Comparison of ENCODE assay signal across 8 cellular contexts in the genomic region with DNA sequence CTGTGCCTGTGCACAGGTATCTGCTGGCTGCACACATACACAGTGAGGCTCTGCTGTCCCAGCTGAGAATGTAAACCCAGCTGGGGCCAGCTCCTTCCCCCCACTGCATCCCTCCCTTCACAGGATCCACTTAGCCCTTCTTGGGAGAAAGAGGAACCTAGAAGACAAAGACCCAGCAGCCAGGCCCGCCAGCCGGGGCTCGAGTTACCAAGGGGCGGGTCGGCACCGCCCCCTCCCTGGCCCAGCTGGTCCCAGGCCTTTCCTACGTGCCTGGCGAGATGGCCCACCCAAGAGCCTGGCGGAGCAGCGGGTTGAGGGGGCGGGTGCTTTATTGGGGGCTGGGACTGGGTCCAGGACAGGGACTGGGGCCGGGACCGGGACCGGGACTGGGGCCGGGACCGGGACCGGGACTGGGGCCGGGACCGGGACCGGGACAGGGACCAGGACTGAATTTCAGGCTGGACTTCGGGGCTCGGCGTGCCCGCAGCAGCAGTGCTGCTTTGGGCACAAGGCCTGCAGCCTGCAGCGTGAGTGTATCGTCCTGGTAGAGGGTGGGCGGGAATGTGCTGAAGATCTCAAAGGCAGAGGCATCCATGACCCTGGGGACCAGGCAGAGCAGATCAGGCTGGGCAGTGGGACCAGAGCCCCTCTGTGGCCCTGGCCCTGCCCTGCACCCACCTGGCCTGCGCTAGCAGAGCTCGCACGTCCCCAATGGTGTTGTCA. TPM values are rescaled to one million over a fixed set of nuclear protein-coding genes. Genes with fewer than 3 reads are reported as not detected.
DNase-seq lines count a peak whose midpoint lies in the region; FAIRE-seq and TF ChIP-seq lines count a peak whose summit lies in the region.

No MANE protein-coding gene starts in this region.

- no peak overlapping the region for H2BK120ac ChIP-seq in H1 (replicated peaks; ENCODE audit: low read depth, low read length)

- no peak for TF ChIP-seq RAD21 in H1 (IDR thresholded peaks at IDR 0.05 in 1 of 2, conservative IDR thresholded peaks at IDR 0.05 in 1 of 2; ENCODE audit: low read depth in 2 of 2, low read length in 2 of 2)

- H3K79me1 ChIP-seq in H1 (ENCODE audit: low read depth, low read length): no peaks in the 10 kb centered on the region

- H3K4me1 ChIP-seq in NT2/D1 (ENCODE audit: insufficient read depth, insufficient read length) (peaks cover 39% of the 10 kb centered on the region), H1 (replicated peaks in 1 of 4; ENCODE audit: control insufficient read depth in 3 of 4, insufficient read depth in 4 of 4, low read length in 3 of 4) (peaks cover 8 to 37% (median 22%) of the 10 kb centered on the region in 4 experiments), ovary (ENCODE audit: insufficient read depth) (peaks cover 6% of the 10 kb centered on the region)

- H3K14ac ChIP-seq in H1 (ENCODE audit: insufficient read length): no peak overlapping the region

- peak overlapping the region; percentile 92 for H4K91ac ChIP-seq in H1 (replicated peaks; ENCODE audit: insufficient read length, low read length)

- peak overlapping the region; percentile 94; the same call in 1 of the 2 replicates for H2BK12ac ChIP-seq in H1 (ENCODE audit: low read depth, low read length)

- H3K23me2 ChIP-seq in H1 (ENCODE audit: low read depth, low read length): peaks cover 9% of the 10 kb centered on the region; the same call in 1 of the 2 replicates

- DNase-seq in GDM1 (lab: John Stamatoyannopoulos, UW) (peak; percentile 23), NT2/D1 (ENCODE audit: low read depth, low spot score) (peak; percentile 63), H1 (ENCODE audit: low read depth in 1 of 2, low spot score in 2 of 2) (peak; percentile 53 to 87), ovary (peak in 4 of 5 donors; percentile 55 to 72 (median 68)), DMS79 treated with DMSO at 0.1 percent for 48 hours (lab: John Stamatoyannopoulos, UW) (no peak), WERI-Rb-1 (no peak), SHP77 treated with DMSO at 0.1 percent for 48 hours (lab: John Stamatoyannopoulos, UW) (no peak), hippocampal formation (lab: John Stamatoyannopoulos, UW) (no peak)

- peak overlapping the region; percentile 41 for H4K5ac ChIP-seq in H1 (ENCODE audit: insufficient read length, low read depth, low read length)

- H3K4ac ChIP-seq in H1 (replicated peaks; ENCODE audit: insufficient read length, low read depth, low read length): peak overlapping the region; percentile 73

- peak overlapping the region; percentile 60 to 61 for H3K4me2 ChIP-seq in H1 (ENCODE audit: insufficient read depth in 1 of 2, low read depth in 2 of 2, low read length in 2 of 2)

- FAIRE-seq in H1 (lab: Jason Lieb, UNC): no peak

- H3K79me2 ChIP-seq in H1 (ENCODE audit: control insufficient read depth in 1 of 2, insufficient read depth in 2 of 2, low read length in 2 of 2): peaks cover 0 to 5% of the 10 kb centered on the region in 2 experiments; a peak in 1 of 4 replicates

- H3K23ac ChIP-seq in H1 (ENCODE audit: insufficient read length): no peak overlapping the region

- H3K18ac ChIP-seq in H1 (ENCODE audit: extremely low read depth, low read length): peak overlapping the region; percentile 96

- TF ChIP-seq POLR2A in H1 (IDR thresholded peaks at IDR 0.05; ENCODE audit: control extremely low read depth in 1 of 2, low read depth in 2 of 2, low read length in 2 of 2) (no peak), ovary (IDR thresholded peaks at IDR 0.05) (no peak)

- H3K36me3 ChIP-seq in NT2/D1 (ENCODE audit: insufficient read depth, insufficient read length, low read length): peaks cover 49% of the 10 kb centered on the region
- peaks cover 7 to 11% (median 9%) of the 10 kb centered on the region in 4 experiments for H3K36me3 ChIP-seq in H1 (ENCODE audit: control insufficient read depth in 2 of 4, insufficient read depth in 4 of 4, low read length in 3 of 4)
- H3K36me3 ChIP-seq in ovary: no peaks in the 10 kb centered on the region
- H3K36me3 ChIP-seq in WERI-Rb-1: peaks cover 30% of the 10 kb centered on the region

- POLR2A ChIA-PET in H1 (lab: Charles Lee; ENCODE audit: partially characterized antibody): interaction anchor here (0.7 to 4.0 kb wide), 9 partner anchors 8 to 219 kb away, joined by 3 to 27 read pairs (median 4); a partner anchor contains a TSS

- H4K20me1 ChIP-seq in H1 (replicated peaks in 1 of 2; ENCODE audit: control insufficient read depth in 1 of 2, insufficient read depth in 2 of 2, low read length in 2 of 2): peaks cover 6 to 19% of the 10 kb centered on the region in 2 experiments

- H3K27me3 ChIP-seq in NT2/D1 (ENCODE audit: insufficient read depth, insufficient read length) (no peaks in the 10 kb centered on the region), H1 (replicated peaks in 1 of 4; ENCODE audit: control insufficient read depth in 3 of 4, extremely low read depth in 1 of 4, insufficient read depth in 3 of 4, low read length in 3 of 4) (no peaks in the 10 kb centered on the region), ovary (no peaks in the 10 kb centered on the region), WERI-Rb-1 (ENCODE audit: insufficient read depth, low read depth, severe bottlenecking) (no peaks in the 10 kb centered on the region)

- no peaks in the 10 kb centered on the region for H3K9me3 ChIP-seq in NT2/D1 (ENCODE audit: insufficient read depth, low read length)
- H3K9me3 ChIP-seq in H1 (ENCODE audit: insufficient read depth in 2 of 2, low read depth in 1 of 2, low read length in 1 of 2): no peaks in the 10 kb centered on the region
- no peaks in the 10 kb centered on the region for H3K9me3 ChIP-seq in ovary
- H3K9me3 ChIP-seq in WERI-Rb-1 (ENCODE audit: severe bottlenecking): no peaks in the 10 kb centered on the region

- peak overlapping the region; percentile 91; the same call in 1 of the 2 replicates for H2BK5ac ChIP-seq in H1 (ENCODE audit: low read depth, low read length)

- H4K8ac ChIP-seq in H1 (ENCODE audit: extremely low read depth, insufficient read depth, low read length): peak overlapping the region; percentile 25

- no peak overlapping the region for H2AFZ ChIP-seq in H1 (ENCODE audit: low read length)

- H2AK5ac ChIP-seq in H1 (ENCODE audit: low read depth, low read length): peak overlapping the region; percentile 42; the same call in 1 of the 2 replicates

- TF ChIP-seq CTCF in H1 (IDR thresholded peaks at IDR 0.05; ENCODE audit: control extremely low read depth in 1 of 3, insufficient read depth in 1 of 3, low read depth in 1 of 3, low read length in 3 of 3): 0 out of 4 replicates have a peak, but pooled peaks of 1 of the 3 experiments have one; percentile 2
- no peak for TF ChIP-seq CTCF in ovary (IDR thresholded peaks at IDR 0.05)
- TF ChIP-seq CTCF in WERI-Rb-1 (IDR thresholded peaks at IDR 0.05; ENCODE audit: low read depth, low read length): no peak

- peak overlapping the region; percentile 81; the same call in 1 of the 2 replicates for H2BK15ac ChIP-seq in H1 (ENCODE audit: low read length)

- H3K56ac ChIP-seq in H1 (replicated peaks; ENCODE audit: insufficient read length, low read depth, low read length): no peak overlapping the region

- no peak for TF ChIP-seq EP300 in H1 (IDR thresholded peaks at IDR 0.05; ENCODE audit: borderline replicate concordance in 1 of 2, low read depth in 2 of 2, low read length in 2 of 2)
- no peak for TF ChIP-seq EP300 in ovary (IDR thresholded peaks at IDR 0.05)

- H3K27ac ChIP-seq in H1 (ENCODE audit: low read depth, low read length): peak overlapping the region; percentile 64; the same call in 1 of the 2 replicates
- peak overlapping the region in 1 of 2 donors; percentile 58 for H3K27ac ChIP-seq in ovary
- H3K27ac ChIP-seq in WERI-Rb-1: no peak overlapping the region

- WGBS in H1 (ENCODE audit: extremely low coverage in 1 of 2, insufficient coverage in 1 of 2, insufficient read length in 1 of 2, insufficient replicate concordance in 2 of 2, low coverage in 1 of 2, low lambda C conversion rate in 2 of 2, missing lambda C conversion rate in 1 of 2), 2 experiments: 29% methylated on average over 18 of the region's 30 CpGs; no CpG with 5 or more reads in 1 of the 2 experiments
- 24 to 43% (median 34%) methylated on average over 26 to 30 of the region's 30 CpGs for WGBS in ovary, 3 donors

- intact Hi-C loops in ovary (cut with DNase I): no loop called here

- CTCF ChIA-PET in H1 (lab: Charles Lee; ENCODE audit: partially characterized antibody): interaction anchor here (0.8 to 39.7 kb wide), 9 partner anchors 34 to 189 kb away, joined by 3 to 1530 read pairs (median 4); a partner anchor contains a TSS

- peak overlapping the region; percentile 82; the same call in 1 of the 2 replicates for H2BK20ac ChIP-seq in H1 (ENCODE audit: low read length)

- H3K9ac ChIP-seq in NT2/D1 (ENCODE audit: insufficient read length, low read depth): peak overlapping the region; percentile 57
- peak overlapping the region in 3 of 4 experiments; percentile 19 to 39 (median 29); a peak in 4 of 7 replicates for H3K9ac ChIP-seq in H1 (replicated peaks in 1 of 4; ENCODE audit: extremely low read depth in 1 of 4, low read depth in 3 of 4, low read length in 3 of 4)

- H3K4me3 ChIP-seq in NT2/D1 (ENCODE audit: insufficient read length, low read depth) (no peak overlapping the region), H1 (ENCODE audit: extremely low read depth in 1 of 4, insufficient read depth in 2 of 4, low read depth in 3 of 4, low read length in 4 of 4) (peak overlapping the region in 2 of 4 experiments; percentile 26 to 47; a peak in 5 of 8 replicates), ovary (no peak overlapping the region), WERI-Rb-1 (ENCODE audit: low read depth, low read length) (no peak overlapping the region)

RNA-seq across cellular contexts. Expression of a gene that starts 2.2 kb away (rescaled TPM):
- total RNA-seq in H1 (2021; fragmentation: NEBNext Ultra II Directional; extraction: Animal tissue kit (Norgen Biotek cat#: 25700)): 77.8 and 84.4 TPM in 2 replicates
- 107 and 120 TPM in 2 replicates for polyA plus RNA-seq in H1 (2011; rRNA removed)
- polyA plus RNA-seq in H1 (2011; cell fraction: cytosol; rRNA removed): 40.4 TPM
- 52.7 TPM for polyA plus RNA-seq in H1 (2011; cell fraction: nucleus; rRNA removed)
- 105 to 143 TPM (median 123 TPM) in 4 replicates for polyA plus RNA-seq in H1 (2012, experiment 1 of 2)
- polyA plus RNA-seq in H1 (2012, experiment 2 of 2): 118 TPM
- polyA plus RNA-seq in H1 (2013, experiment 1 of 2): 78.7 TPM
- polyA plus RNA-seq in H1 (2013, experiment 2 of 2): 82.7 TPM
- 49.1 and 61.0 TPM in 2 replicates for polyA minus RNA-seq in H1 (2011; rRNA and poly(A)+ RNA removed)
- 55.9 TPM for polyA minus RNA-seq in H1 (2011; cell fraction: cytosol; rRNA and poly(A)+ RNA removed)
- polyA minus RNA-seq in H1 (2011; cell fraction: nucleus; rRNA and poly(A)+ RNA removed): 46.7 TPM
- total RNA-seq in ovary: 100 to 1,000 TPM in 1 of 7 donors, 10 to 100 TPM in 6; 18.6 to 117 (median 58.3) TPM
- 100 to 1,000 TPM in 1 of 2 donors, 10 to 100 TPM in 1; 57.8 to 242 TPM for polyA plus RNA-seq in ovary

RNA-seq across cellular contexts. Expression of a gene that starts 24.3 kb away (rescaled TPM):
- total RNA-seq in H1 (2021; fragmentation: NEBNext Ultra II Directional; extraction: Animal tissue kit (Norgen Biotek cat#: 25700)): 6.1 and 6.3 TPM in 2 replicates
- polyA plus RNA-seq in H1 (2011; rRNA removed) (10.4 and 14.8 TPM in 2 replicates), ovary (10 to 100 TPM in 1 of 2 donors, 1 to 10 TPM in 1; 3.6 to 25.1 TPM)
- polyA plus RNA-seq in H1 (2011; cell fraction: cytosol; rRNA removed): 15.3 TPM
- 42.2 TPM for polyA plus RNA-seq in H1 (2011; cell fraction: nucleus; rRNA removed)
- polyA plus RNA-seq in H1 (2012, experiment 1 of 2): 9.8 to 12.4 TPM (median 11.7 TPM) in 4 replicates
- 10.1 TPM for polyA plus RNA-seq in H1 (2012, experiment 2 of 2)
- polyA plus RNA-seq in H1 (2013, experiment 1 of 2): 6.9 TPM
- 6.1 TPM for polyA plus RNA-seq in H1 (2013, experiment 2 of 2)
- polyA minus RNA-seq in H1 (2011; rRNA and poly(A)+ RNA removed): 7.2 and 7.3 TPM in 2 replicates
- 4.2 TPM for polyA minus RNA-seq in H1 (2011; cell fraction: cytosol; rRNA and poly(A)+ RNA removed)
- 14.1 TPM for polyA minus RNA-seq in H1 (2011; cell fraction: nucleus; rRNA and poly(A)+ RNA removed)
- total RNA-seq in ovary: 10 to 100 TPM; 17.3 to 37.0 (median 28.8) TPM

RNA-seq across cellular contexts. Expression of a gene that starts 35.6 kb away (rescaled TPM):
- total RNA-seq in H1 (2021; fragmentation: NEBNext Ultra II Directional; extraction: Animal tissue kit (Norgen Biotek cat#: 25700)): 2.4 TPM in 1 of 2 replicates, not detected in the other
- polyA plus RNA-seq in H1 (2011; rRNA removed) (2.7 and 3.1 TPM in 2 replicates), ovary (10 to 100 TPM in 1 of 2 donors, 1 to 10 TPM in 1; 7.1 to 45.5 TPM)
- 3.6 TPM for polyA plus RNA-seq in H1 (2011; cell fraction: cytosol; rRNA removed)
- polyA plus RNA-seq in H1 (2011; cell fraction: nucleus; rRNA removed): 2.0 TPM
- polyA plus RNA-seq in H1 (2012, experiment 1 of 2): 1.9 to 5.6 TPM (median 3.4 TPM) in 4 replicates
- 11.0 TPM for polyA plus RNA-seq in H1 (2012, experiment 2 of 2)
- polyA plus RNA-seq in H1 (2013, experiment 1 of 2): 9.0 TPM
- 8.5 TPM for polyA plus RNA-seq in H1 (2013, experiment 2 of 2)
- polyA minus RNA-seq in H1 (2011; rRNA and poly(A)+ RNA removed): 0.59 and 2.0 TPM in 2 replicates
- not detected for polyA minus RNA-seq in H1 (2011; cell fraction: cytosol; rRNA and poly(A)+ RNA removed)
- polyA minus RNA-seq in H1 (2011; cell fraction: nucleus; rRNA and poly(A)+ RNA removed): not detected
- total RNA-seq in ovary: 1 to 10 TPM in 6 of 7 donors, not detected in 1; 1.3 to 6.2 (median 2.9) TPM

RNA-seq across cellular contexts. Expression of a gene that starts 48.1 kb away (rescaled TPM):
- total RNA-seq in H1 (2021; fragmentation: NEBNext Ultra II Directional; extraction: Animal tissue kit (Norgen Biotek cat#: 25700)): 35.3 and 40.4 TPM in 2 replicates
- polyA plus RNA-seq in H1 (2011; rRNA removed) (37.4 and 43.7 TPM in 2 replicates), ovary (1 to 10 TPM; 2.0 to 4.4 TPM)
- 41.3 TPM for polyA plus RNA-seq in H1 (2011; cell fraction: cytosol; rRNA removed)
- polyA plus RNA-seq in H1 (2011; cell fraction: nucleus; rRNA removed): 70.9 TPM
- 31.0 to 35.0 TPM (median 33.0 TPM) in 4 replicates for polyA plus RNA-seq in H1 (2012, experiment 1 of 2)
- 14.0 TPM for polyA plus RNA-seq in H1 (2012, experiment 2 of 2)
- polyA plus RNA-seq in H1 (2013, experiment 1 of 2): 23.4 TPM
- polyA plus RNA-seq in H1 (2013, experiment 2 of 2): 21.4 TPM
- 44.5 and 47.3 TPM in 2 replicates for polyA minus RNA-seq in H1 (2011; rRNA and poly(A)+ RNA removed)
- polyA minus RNA-seq in H1 (2011; cell fraction: cytosol; rRNA and poly(A)+ RNA removed): 22.5 TPM
- 34.8 TPM for polyA minus RNA-seq in H1 (2011; cell fraction: nucleus; rRNA and poly(A)+ RNA removed)
- 1 to 10 TPM; 2.3 to 8.4 (median 4.0) TPM for total RNA-seq in ovary

Comparison
In these comparisons a context has a peak if more than half of its experiments do, and no peak if none do; other contexts are left out.
1. DNase-seq: peak in GDM1 (single experiment), NT2/D1 (single experiment), H1 (2 of 2) and ovary (4 of 5); none in DMS79 treated with DMSO at 0.1 percent for 48 hours (single experiment), WERI-Rb-1 (single experiment), SHP77 treated with DMSO at 0.1 percent for 48 hours (single experiment) and hippocampal formation (0 of 2).